15 cellular contexts compared by ENCODE assay signal in genomic region chr9:137491735-137492432, GRCh38. TPM values are rescaled to one million over a fixed set of nuclear protein-coding genes. Genes with fewer than 3 reads are reported as not detected.
"Had no signal": no experiment of that assay in that cellular context is flagged by ENCODE, and none has a peak within 500 bp of the region (broad histone marks: within the 10 kb centered on the region; RNA-seq: fewer than 3 reads in every experiment).

No MANE protein-coding gene starts in this region.

- H3K4me1 ChIP-seq: esophagus squamous epithelium, psoas muscle had no signal

- H3K9me3 ChIP-seq: esophagus squamous epithelium, psoas muscle, transverse colon had no signal

- H3K36me3 ChIP-seq: brain microvascular endothelial cell, esophagus squamous epithelium, transverse colon had no signal

- H3K27ac ChIP-seq: brain microvascular endothelial cell, esophagus squamous epithelium, psoas muscle had no signal

- H3K4me3 ChIP-seq: esophagus squamous epithelium, psoas muscle, transverse colon had no signal

- DNase-seq: activated CD8-positive, alpha-beta memory T cell treated with anti-CD3 and anti-CD28 coated beads for 24 hours; amniotic stem cell; brain microvascular endothelial cell; esophagus squamous epithelium; foreskin fibroblast; glutamatergic neuron; natural killer cell; occipital lobe; psoas muscle; T-helper 9 cell had no signal

- H3K27me3 ChIP-seq: brain microvascular endothelial cell, esophagus squamous epithelium, transverse colon had no signal

RNA-seq across cellular contexts. Expression of gene ENTPD8, which starts 50.7 kb away (rescaled TPM):
- total RNA-seq: activated CD4-positive, alpha-beta T cell treated with anti-CD3 and anti-CD28 coated beads, Interleukin-2, amount 10 ng/mL, durations not matched to agents 24 days and 14 days; activated naive CD4-positive, alpha-beta T cell treated with anti-CD3 and anti-CD28 coated beads, Interleukin-2, amount 50 U/mL, for 72 hours; activated T-helper 2 cell treated with anti-CD3 and anti-CD28 coated beads, Interferon-gamma antibody, Interleukin-2, Interleukin-4, amounts not matched to agents 10 μg/mL and 5 μg/mL and 100 μg/mL, durations not matched to agents 14 hours and 24 hours and 36 hours; esophagus squamous epithelium; natural killer cell; psoas muscle; sciatic nerve had no signal
